In genomic region chr1:64923294-64923718, GRCh38 we compare ENCODE assay signal across 8 cellular contexts. TPM values are rescaled to one million over a fixed set of nuclear protein-coding genes. Genes with fewer than 3 reads are reported as not detected.
DNase-seq lines count a peak whose midpoint lies in the region; ATAC-seq and TF ChIP-seq lines count a peak whose summit lies in the region.

No MANE protein-coding gene starts in this region.

- intact Hi-C loops in dendritic cell treated with granulocyte-macrophage colony-stimulating factor and Interleukin-4, amounts not matched to agents 40 ng/mL and 50 ng/mL, for 4 days (cut with micrococcal nuclease), result loop anchor here (5.0 kb wide), 1 partner anchor 34 kb away; no protein-coding TSS in a partner anchor
- intact Hi-C loops in Right ventricle myocardium inferior (cut with DNase I), result no loop called here

- H3K27ac Mint-ChIP-seq in activated T-cell treated with anti-CD3 and anti-CD28 coated beads, Interleukin-2, amount 50 U/mL, for 24 hours, result peak overlapping the region; percentile 92
- H3K27ac Mint-ChIP-seq in dendritic cell treated with granulocyte-macrophage colony-stimulating factor and Interleukin-4, amounts not matched to agents 40 ng/mL and 50 ng/mL, for 4 days, result peak overlapping the region; percentile 7
- peak overlapping the region; percentile 68 for H3K27ac Mint-ChIP-seq in type B pancreatic cell

- ATAC-seq in GM21737 (IDR thresholded peaks at IDR 0.05; ENCODE audit: unreplicated experiment) (no peak), Right ventricle myocardium inferior (no peak)

- peaks cover 30% of the 10 kb centered on the region for H3K36me3 Mint-ChIP-seq in activated T-cell treated with anti-CD3 and anti-CD28 coated beads, Interleukin-2, amount 50 U/mL, for 24 hours (ENCODE audit: low read depth)
- H3K36me3 Mint-ChIP-seq in dendritic cell treated with granulocyte-macrophage colony-stimulating factor and Interleukin-4, amounts not matched to agents 40 ng/mL and 50 ng/mL, for 4 days (ENCODE audit: low read depth), result peaks cover 7% of the 10 kb centered on the region
- H3K36me3 Mint-ChIP-seq in type B pancreatic cell, result no peaks in the 10 kb centered on the region

- TF ChIP-seq CTCF in type B pancreatic cell (conservative IDR thresholded peaks at IDR 0.05), result no peak

- H3K4me1 Mint-ChIP-seq in activated T-cell treated with anti-CD3 and anti-CD28 coated beads, Interleukin-2, amount 50 U/mL, for 24 hours (ENCODE audit: low read depth), result peaks cover 98% of the 10 kb centered on the region
- peaks cover 62% of the 10 kb centered on the region for H3K4me1 Mint-ChIP-seq in dendritic cell treated with granulocyte-macrophage colony-stimulating factor and Interleukin-4, amounts not matched to agents 40 ng/mL and 50 ng/mL, for 4 days (ENCODE audit: low read depth)
- peaks cover 15% of the 10 kb centered on the region for H3K4me1 Mint-ChIP-seq in type B pancreatic cell (ENCODE audit: unreplicated experiment)

- H3K9me3 Mint-ChIP-seq in activated T-cell treated with anti-CD3 and anti-CD28 coated beads, Interleukin-2, amount 50 U/mL, for 24 hours, result no peaks in the 10 kb centered on the region
- no peaks in the 10 kb centered on the region for H3K9me3 Mint-ChIP-seq in dendritic cell treated with granulocyte-macrophage colony-stimulating factor and Interleukin-4, amounts not matched to agents 40 ng/mL and 50 ng/mL, for 4 days
- H3K9me3 Mint-ChIP-seq in type B pancreatic cell, result no peaks in the 10 kb centered on the region

- peak overlapping the region; percentile 43 for H3K4me3 Mint-ChIP-seq in activated T-cell treated with anti-CD3 and anti-CD28 coated beads, Interleukin-2, amount 50 U/mL, for 24 hours
- no peak overlapping the region for H3K4me3 Mint-ChIP-seq in dendritic cell treated with granulocyte-macrophage colony-stimulating factor and Interleukin-4, amounts not matched to agents 40 ng/mL and 50 ng/mL, for 4 days
- H3K4me3 Mint-ChIP-seq in type B pancreatic cell, result peak overlapping the region; percentile 13

- DNase-seq in activated T-cell treated with anti-CD3 and anti-CD28 coated beads, Interleukin-2, amount 50 U/mL, for 24 hours, result no peak
- DNase-seq in activated T-cell treated with anti-CD3 and anti-CD28 coated beads for 4 hours (no peak), RPMI7951 (ENCODE audit: low read depth) (peak; percentile 11), type B pancreatic cell (ENCODE audit: extremely low spot score, unreplicated experiment) (no peak), cerebellar cortex (ENCODE audit: low spot score) (no peak), Right ventricle myocardium inferior (ENCODE audit: missing footprints) (no peak)

- no peaks in the 10 kb centered on the region for H3K27me3 Mint-ChIP-seq in activated T-cell treated with anti-CD3 and anti-CD28 coated beads, Interleukin-2, amount 50 U/mL, for 24 hours
- H3K27me3 Mint-ChIP-seq in dendritic cell treated with granulocyte-macrophage colony-stimulating factor and Interleukin-4, amounts not matched to agents 40 ng/mL and 50 ng/mL, for 4 days, result no peaks in the 10 kb centered on the region
- no peaks in the 10 kb centered on the region for H3K27me3 Mint-ChIP-seq in type B pancreatic cell

RNA-seq across cellular contexts. Expression of gene JAK1, which starts 43.0 kb away (rescaled TPM):
- total RNA-seq in RPMI7951 (2014; rRNA removed; shearing (Covaris generic)), result 59.0 and 72.1 TPM in 2 replicates
- total RNA-seq in type B pancreatic cell (ENCODE audit: low replicate concordance) (54.8 and 57.2 TPM in 2 replicates), Right ventricle myocardium inferior (87.3 TPM)

Comparison
In these comparisons a context has a peak if more than half of its experiments do, and no peak if none do; other contexts are left out.
1. H3K27ac Mint-ChIP-seq: peak in every context shown above with its lines; median percentile 92 in activated T-cell treated with anti-CD3 and anti-CD28 coated beads, Interleukin-2, amount 50 U/mL, for 24 hours; 68 in type B pancreatic cell; 7 in dendritic cell treated with granulocyte-macrophage colony-stimulating factor and Interleukin-4, amounts not matched to agents 40 ng/mL and 50 ng/mL, for 4 days.